ENCODE assay signal across 11 cellular contexts in genomic region chr3:102195198-102195948, GRCh38.
DNase-seq lines count a peak whose midpoint lies in the region; ATAC-seq and TF ChIP-seq lines count a peak whose summit lies in the region.
"Had no signal": no experiment of that assay in that cellular context is flagged by ENCODE, and none has a peak within 500 bp of the region (broad histone marks: within the 10 kb centered on the region; RNA-seq: fewer than 3 reads in every experiment).

No MANE protein-coding gene starts in this region.

- TF ChIP-seq CTCF in left ventricle myocardium inferior (IDR thresholded peaks at IDR 0.05; ENCODE audit: borderline replicate concordance), result no peak
- no peak for TF ChIP-seq CTCF in suprapubic skin (IDR thresholded peaks at IDR 0.05)

- H3K27me3 Mint-ChIP-seq in immature natural killer cell (ENCODE audit: low read depth in 3 of 3), result no peaks in the 10 kb centered on the region
- H3K27me3 Mint-ChIP-seq in naive thymus-derived CD8-positive, alpha-beta T cell, result no peaks in the 10 kb centered on the region

- H3K4me1 Mint-ChIP-seq in immature natural killer cell, result no peaks in the 10 kb centered on the region
- H3K4me1 Mint-ChIP-seq in naive thymus-derived CD8-positive, alpha-beta T cell, result peaks cover 0 to 2% (median 1%) of the 10 kb centered on the region in 4 donors

- POLR2A ChIA-PET in naive thymus-derived CD8-positive, alpha-beta T cell (lab: Charles Lee), result no interaction called here

- peak overlapping the region; percentile 65 for H3K27ac ChIP-seq in left ventricle myocardium inferior (replicated peaks)
- peak overlapping the region; percentile 26 for H3K27ac ChIP-seq in suprapubic skin

- TF ChIP-seq POLR2A in suprapubic skin (IDR thresholded peaks at IDR 0.05), result no peak

- DNase-seq in NCI-H2196 (lab: John Stamatoyannopoulos, UW; ENCODE audit: unreplicated experiment) (peak; percentile 50), NCI-H2196 treated with DMSO at 0.1 percent for 48 hours (lab: John Stamatoyannopoulos, UW; ENCODE audit: unreplicated experiment) (no peak), NCI-H2227 (lab: John Stamatoyannopoulos, UW; ENCODE audit: unreplicated experiment) (peak; percentile 18), left ventricle myocardium inferior (no peak), suprapubic skin (ENCODE audit: low spot score in 2 of 2) (no peak), immature natural killer cell (no peak), T1000 (lab: John Stamatoyannopoulos, UW) (no peak)
- no peak for DNase-seq in naive thymus-derived CD8-positive, alpha-beta T cell
- DNase-seq: 8988T, NCI-H82, sigmoid colon had no signal

- H3K9me3 Mint-ChIP-seq in immature natural killer cell, result no peaks in the 10 kb centered on the region
- no peaks in the 10 kb centered on the region for H3K9me3 Mint-ChIP-seq in naive thymus-derived CD8-positive, alpha-beta T cell

- no peak overlapping the region for H3K4me3 Mint-ChIP-seq in immature natural killer cell
- H3K4me3 Mint-ChIP-seq in naive thymus-derived CD8-positive, alpha-beta T cell, result no peak overlapping the region

- peaks cover 17% of the 10 kb centered on the region for H3K4me1 ChIP-seq in left ventricle myocardium inferior
- peaks cover 20% of the 10 kb centered on the region for H3K4me1 ChIP-seq in suprapubic skin
- H3K4me1 ChIP-seq: sigmoid colon had no signal

- H3K9me3 ChIP-seq in left ventricle myocardium inferior (replicated peaks) (no peaks in the 10 kb centered on the region), suprapubic skin (no peaks in the 10 kb centered on the region)
- H3K9me3 ChIP-seq: sigmoid colon had no signal

- TF ChIP-seq EP300 in suprapubic skin (IDR thresholded peaks at IDR 0.05), result no peak

- WGBS in suprapubic skin, result 51% methylated on average over 5 of the region's 5 CpGs

- no peak for ATAC-seq in naive thymus-derived CD8-positive, alpha-beta T cell

- H3K27me3 ChIP-seq in left ventricle myocardium inferior (ENCODE audit: low read depth) (no peaks in the 10 kb centered on the region), suprapubic skin (no peaks in the 10 kb centered on the region)
- H3K27me3 ChIP-seq: sigmoid colon had no signal

- intact Hi-C loops in left ventricle myocardium inferior (cut with micrococcal nuclease), result no loop called here

- H3K4me3 ChIP-seq in left ventricle myocardium inferior, result no peak overlapping the region
- no peak overlapping the region for H3K4me3 ChIP-seq in suprapubic skin
- H3K4me3 ChIP-seq: sigmoid colon had no signal

- no peaks in the 10 kb centered on the region for H3K36me3 Mint-ChIP-seq in immature natural killer cell
- H3K36me3 Mint-ChIP-seq in naive thymus-derived CD8-positive, alpha-beta T cell, result no peaks in the 10 kb centered on the region

- H3K27ac Mint-ChIP-seq in immature natural killer cell, result no peak overlapping the region
- peak overlapping the region in 2 of 10 donors; percentile 13 to 58 for H3K27ac Mint-ChIP-seq in naive thymus-derived CD8-positive, alpha-beta T cell

- H3K36me3 ChIP-seq in left ventricle myocardium inferior (no peaks in the 10 kb centered on the region), suprapubic skin (no peaks in the 10 kb centered on the region)
- H3K36me3 ChIP-seq: sigmoid colon had no signal

Comparison
In these comparisons a context has a peak if more than half of its experiments do, and no peak if none do; other contexts are left out.
1. DNase-seq: peak in NCI-H2196 (single experiment) and NCI-H2227 (single experiment); none in NCI-H2196 treated with DMSO at 0.1 percent for 48 hours (single experiment), left ventricle myocardium inferior (single experiment), suprapubic skin (0 of 2), immature natural killer cell (0 of 3), T1000 (single experiment) and naive thymus-derived CD8-positive, alpha-beta T cell (0 of 10).